Comparison of ENCODE assay signal across 1 cellular context in genomic region chr18:23515911-23516546, GRCh38.
TF ChIP-seq lines count a peak whose summit lies in the region.

No MANE protein-coding gene starts in this region.

TF ChIP-seq in K562, 482 proteins besides CTCF, POLR2A, EP300 and RAD21 (continued from another document and continues in another):
- TF ChIP-seq MLLT1 (IDR thresholded peaks at IDR 0.05), result 0 out of 4 replicates have a peak, but pooled peaks of 1 of the 2 experiments have one; percentile 15
- TF ChIP-seq GABPB1 (CRISPR knock-in tag; IDR thresholded peaks at IDR 0.05), result no peak
- TF ChIP-seq NR3C1 (CRISPR knock-in tag; IDR thresholded peaks at IDR 0.05), result no peak
- TF ChIP-seq RBM17 (IDR thresholded peaks at IDR 0.05; ENCODE audit: borderline replicate concordance, low read depth, low read length), result no peak
- no peak for TF ChIP-seq ATF1 (CRISPR knock-in tag; IDR thresholded peaks at IDR 0.05)
- peak; percentile 39; the same call in 1 of the 2 replicates for TF ChIP-seq ATF1 (tag; IDR thresholded peaks at IDR 0.05)
- 0 out of 2 replicates have a peak, but pooled peaks have one; percentile 16 for TF ChIP-seq ZEB2 (IDR thresholded peaks at IDR 0.05)
- TF ChIP-seq PKNOX1 (IDR thresholded peaks at IDR 0.05), result peak; percentile 63; the same call in 1 of the 2 replicates
- no peak for TF ChIP-seq CCNT2 (IDR thresholded peaks at IDR 0.05; ENCODE audit: borderline replicate concordance, extremely low read depth, insufficient read length, low read depth, low read length)
- TF ChIP-seq NKRF (IDR thresholded peaks at IDR 0.05; ENCODE audit: borderline replicate concordance), result no peak
- 0 out of 2 replicates have a peak, but pooled peaks have one; percentile 40 for TF ChIP-seq CXXC5 (CRISPR knock-in tag; IDR thresholded peaks at IDR 0.05)
- TF ChIP-seq PTRF (tag; IDR thresholded peaks at IDR 0.05), result no peak
- TF ChIP-seq NCOA4 (IDR thresholded peaks at IDR 0.05; ENCODE audit: partially characterized antibody), result no peak
- TF ChIP-seq CC2D1A (IDR thresholded peaks at IDR 0.05), result no peak
- TF ChIP-seq ZNF668 (CRISPR knock-in tag; IDR thresholded peaks at IDR 0.05), result no peak
- no peak for TF ChIP-seq RBM39 (optimal IDR thresholded peaks at IDR 0.05; ENCODE audit: low read depth, low read length)
- TF ChIP-seq ASH1L (IDR thresholded peaks at IDR 0.05; ENCODE audit: borderline replicate concordance, low read depth, partially characterized antibody), result no peak
- TF ChIP-seq RB1 (IDR thresholded peaks at IDR 0.05; ENCODE audit: low read depth), result peak; percentile 69; the same call in 1 of the 2 replicates
- no peak for TF ChIP-seq PML (IDR thresholded peaks at IDR 0.05; ENCODE audit: low read length)
- TF ChIP-seq CEBPG (CRISPR knock-in tag; IDR thresholded peaks at IDR 0.05), result peak; percentile 39; the same call in 1 of the 2 replicates
- TF ChIP-seq CEBPG (tag; conservative IDR thresholded peaks at IDR 0.05 in 1 of 2, IDR thresholded peaks at IDR 0.05 in 1 of 2), result no peak
- no peak for TF ChIP-seq CBX2 (IDR thresholded peaks at IDR 0.05; ENCODE audit: insufficient read depth, low read length, poor library complexity, severe bottlenecking)
- no peak for TF ChIP-seq ZBTB9 (CRISPR knock-in tag; IDR thresholded peaks at IDR 0.05)
- no peak for TF ChIP-seq ARID2 (IDR thresholded peaks at IDR 0.05)
- no peak for TF ChIP-seq HDAC3 (IDR thresholded peaks at IDR 0.05; ENCODE audit: borderline replicate concordance, partially characterized antibody)
- no peak for TF ChIP-seq JUN (IDR thresholded peaks at IDR 0.05; ENCODE audit: borderline replicate concordance, low read depth, low read length)
- no peak for TF ChIP-seq JUN (CRISPR knock-in tag; IDR thresholded peaks at IDR 0.05; ENCODE audit: borderline replicate concordance)
- no peak for TF ChIP-seq MCM3 (IDR thresholded peaks at IDR 0.05)
- no peak for TF ChIP-seq ZNF408 (CRISPR knock-in tag; IDR thresholded peaks at IDR 0.05; ENCODE audit: low read depth)
- no peak for TF ChIP-seq PBX2 (CRISPR knock-in tag; IDR thresholded peaks at IDR 0.05; ENCODE audit: low read depth)
- no peak; the same call in 1 of the 2 replicates for TF ChIP-seq PBX2 (tag; conservative IDR thresholded peaks at IDR 0.05; ENCODE audit: low read depth)
- no peak for TF ChIP-seq RFX5 (IDR thresholded peaks at IDR 0.05; ENCODE audit: low read depth, low read length)
- no peak for TF ChIP-seq VEZF1 (CRISPR knock-in tag; IDR thresholded peaks at IDR 0.05)
- TF ChIP-seq ARID3A (IDR thresholded peaks at IDR 0.05; ENCODE audit: borderline replicate concordance, low read depth, low read length), result no peak
- TF ChIP-seq KLF1 (tag; IDR thresholded peaks at IDR 0.05), result no peak
- no peak for TF ChIP-seq KLF16 (IDR thresholded peaks at IDR 0.05)
- no peak for TF ChIP-seq SMAD4 (CRISPR knock-in tag; conservative IDR thresholded peaks at IDR 0.05)
- TF ChIP-seq NFE2 (IDR thresholded peaks at IDR 0.05; ENCODE audit: low read depth), result no peak
- no peak for TF ChIP-seq SPI1 (IDR thresholded peaks at IDR 0.05; ENCODE audit: borderline replicate concordance, low read depth, low read length)
- TF ChIP-seq ZC3H11A (IDR thresholded peaks at IDR 0.05; ENCODE audit: low read depth, low read length), result no peak
- TF ChIP-seq ESRRB (CRISPR knock-in tag; IDR thresholded peaks at IDR 0.05; ENCODE audit: borderline replicate concordance), result no peak
- no peak for TF ChIP-seq ZNF561 (CRISPR knock-in tag; conservative IDR thresholded peaks at IDR 0.05)
- TF ChIP-seq MAX (CRISPR knock-in tag; IDR thresholded peaks at IDR 0.05), result peak; percentile 44; the same call in 1 of the 2 replicates
- no peak for TF ChIP-seq ZNF354B (CRISPR knock-in tag; IDR thresholded peaks at IDR 0.05)
- TF ChIP-seq XRCC4 (IDR thresholded peaks at IDR 0.05; ENCODE audit: extremely low read depth, insufficient read depth, insufficient read length), result no peak
- 0 out of 2 replicates have a peak, but pooled peaks have one; percentile 42 for TF ChIP-seq FOXP1 (CRISPR knock-in tag; IDR thresholded peaks at IDR 0.05)
- no peak for TF ChIP-seq TCF3 (CRISPR knock-in tag; IDR thresholded peaks at IDR 0.05)
- TF ChIP-seq ZNF232 (CRISPR knock-in tag; IDR thresholded peaks at IDR 0.05), result no peak
- no peak for TF ChIP-seq ZNF444 (CRISPR knock-in tag; IDR thresholded peaks at IDR 0.05)
- TF ChIP-seq PPARD (CRISPR knock-in tag; IDR thresholded peaks at IDR 0.05), result no peak
- peak; percentile 34; the same call in 1 of the 2 replicates for TF ChIP-seq BHLHE40 (IDR thresholded peaks at IDR 0.05; ENCODE audit: low read length)
- no peak for TF ChIP-seq BRD9 (IDR thresholded peaks at IDR 0.05; ENCODE audit: low read depth, partially characterized antibody)
- peak; percentile 78 for TF ChIP-seq SMC3 (conservative IDR thresholded peaks at IDR 0.05; ENCODE audit: insufficient read depth, low read depth, low read length)
- TF ChIP-seq EZH2 (IDR thresholded peaks at IDR 0.05; ENCODE audit: borderline replicate concordance, low read depth, low read length), result no peak
- no peak for TF ChIP-seq PHF21A (IDR thresholded peaks at IDR 0.05; ENCODE audit: borderline replicate concordance, low read depth)
- TF ChIP-seq ZNF282 (CRISPR knock-in tag; IDR thresholded peaks at IDR 0.05), result no peak
- TF ChIP-seq JUND (IDR thresholded peaks at IDR 0.05; ENCODE audit: borderline replicate concordance, low read depth, low read length), result peak; percentile 65
- TF ChIP-seq JUND (tag; IDR thresholded peaks at IDR 0.05; ENCODE audit: borderline replicate concordance, low read depth, low read length), result peak; percentile 33; the same call in 1 of the 3 replicates
- no peak for TF ChIP-seq BMI1 (IDR thresholded peaks at IDR 0.05; ENCODE audit: low read length)
- TF ChIP-seq ELF4 (CRISPR knock-in tag; IDR thresholded peaks at IDR 0.05), result no peak
- TF ChIP-seq CTBP1 (IDR thresholded peaks at IDR 0.05; ENCODE audit: borderline replicate concordance), result peak; percentile 71; the same call in 1 of the 2 replicates
- no peak for TF ChIP-seq POLR3A (IDR thresholded peaks at IDR 0.05; ENCODE audit: borderline replicate concordance, extremely low read depth, insufficient read depth, insufficient read length)
- peak; percentile 87 for TF ChIP-seq CREM (IDR thresholded peaks at IDR 0.05; ENCODE audit: low read depth)
- TF ChIP-seq FOS (IDR thresholded peaks at IDR 0.05; ENCODE audit: extremely low read depth, insufficient read length), result no peak
- no peak for TF ChIP-seq CSDE1 (IDR thresholded peaks at IDR 0.05)
- no peak for TF ChIP-seq LEF1 (IDR thresholded peaks at IDR 0.05)
- no peak for TF ChIP-seq FOXJ2 (tag; IDR thresholded peaks at IDR 0.05)
- no peak for TF ChIP-seq CREB1 (IDR thresholded peaks at IDR 0.05)
- TF ChIP-seq CREB1 (CRISPR knock-in tag; IDR thresholded peaks at IDR 0.05), result peak; percentile 53; the same call in 1 of the 2 replicates
- TF ChIP-seq ZNF644 (tag; IDR thresholded peaks at IDR 0.05; ENCODE audit: low read depth), result no peak
- no peak for TF ChIP-seq HNRNPK (IDR thresholded peaks at IDR 0.05; ENCODE audit: low read depth, low read length, poor library complexity, severe bottlenecking)
- TF ChIP-seq FOXM1 (IDR thresholded peaks at IDR 0.05; ENCODE audit: low read depth), result no peak
- no peak for TF ChIP-seq FOXM1 (CRISPR knock-in tag; IDR thresholded peaks at IDR 0.05; ENCODE audit: low read depth)
- no peak for TF ChIP-seq ZNF766 (CRISPR knock-in tag; conservative IDR thresholded peaks at IDR 0.05)
- TF ChIP-seq SMARCA4 (IDR thresholded peaks at IDR 0.05), result no peak
- TF ChIP-seq ELF1 (tag; IDR thresholded peaks at IDR 0.05), result no peak
- TF ChIP-seq ZNF134 (CRISPR knock-in tag; conservative IDR thresholded peaks at IDR 0.05), result no peak
